9 cellular contexts compared by ENCODE assay signal in the genomic region with DNA sequence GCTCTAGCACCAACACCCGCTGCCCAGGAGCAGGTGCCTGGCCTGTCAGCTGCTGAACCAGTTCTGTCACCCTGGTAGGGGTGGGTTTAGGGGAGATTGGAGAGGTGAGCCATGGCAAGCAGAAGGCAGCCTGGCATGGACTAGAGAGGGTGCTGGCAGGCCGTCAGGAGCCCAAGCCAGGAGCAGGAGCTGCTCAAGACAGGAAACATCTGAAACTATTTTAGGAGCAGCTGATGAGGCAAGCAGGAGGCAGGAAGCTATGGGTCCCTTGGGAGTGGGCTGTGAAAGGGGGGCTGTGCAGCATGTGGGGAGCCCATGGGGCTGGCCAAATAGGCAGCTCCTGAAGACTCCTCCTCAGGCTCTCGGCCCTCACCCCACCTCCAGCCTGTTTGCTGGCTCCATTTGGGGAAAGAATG. TPM values are rescaled to one million over a fixed set of nuclear protein-coding genes. Genes with fewer than 3 reads are reported as not detected.
DNase-seq lines count a peak whose midpoint lies in the region; TF ChIP-seq lines count a peak whose summit lies in the region.
"Had no signal": no experiment of that assay in that cellular context is flagged by ENCODE, and none has a peak within 500 bp of the region (broad histone marks: within the 10 kb centered on the region; RNA-seq: fewer than 3 reads in every experiment).

No MANE protein-coding gene starts in this region.

- no peak overlapping the region for H3K4me3 ChIP-seq in ovary
- H3K4me3 ChIP-seq: A549 had no signal

- no peaks in the 10 kb centered on the region for H3K27me3 ChIP-seq in ovary

- DNase-seq in NCI-H1694 treated with DMSO at 0.1 percent for 48 hours (lab: John Stamatoyannopoulos, UW): peak; percentile 3
- DNase-seq in NCI-H1694 (lab: John Stamatoyannopoulos, UW): no peak
- peak; percentile 58 for DNase-seq in SK-MEL-5 (ENCODE audit: low read depth, low spot score)
- peak; percentile 98 for DNase-seq in fibroblast of peridontal ligament (ENCODE audit: extremely low read depth)
- peak; percentile 74 to 89 (median 84) for DNase-seq in ovary
- no peak for DNase-seq in stimulated activated CD4-positive, alpha-beta T cell treated with anti-CD3 and anti-CD28 coated beads, Interleukin-2, amount 100 ng/mL, for 24 hours
- no peak for DNase-seq in amniotic stem cell (lab: John Stamatoyannopoulos, UW)
- DNase-seq in NCI-H748 treated with DMSO at 0.1 percent for 48 hours (lab: John Stamatoyannopoulos, UW): no peak

- no peak for TF ChIP-seq POLR2A in ovary (IDR thresholded peaks at IDR 0.05)

- peaks cover 11% of the 10 kb centered on the region for H3K4me1 ChIP-seq in ovary (ENCODE audit: insufficient read depth)
- H3K4me1 ChIP-seq: A549 had no signal

- in situ Hi-C loops in SK-MEL-5 (cut with HindIII; ENCODE audit: low pct_unique_long_range_greater_than_20kb, low sequenced_read_pairs): no loop called here

- intact Hi-C loops in ovary (cut with DNase I): loop anchor here in 2 of 4 donors (2.0 to 10.0 kb wide), 2 partner anchors 33 to 99 kb away; a partner anchor contains a TSS

- peak overlapping the region; percentile 74 to 83 for H3K27ac ChIP-seq in ovary
- H3K27ac ChIP-seq: A549 had no signal

- no peak for TF ChIP-seq CTCF in ovary (IDR thresholded peaks at IDR 0.05)

- no peak for TF ChIP-seq EP300 in ovary (IDR thresholded peaks at IDR 0.05)

- no peaks in the 10 kb centered on the region for H3K36me3 ChIP-seq in ovary

- H3K9me3 ChIP-seq in ovary: no peaks in the 10 kb centered on the region
- H3K9me3 ChIP-seq: A549 had no signal

- WGBS in ovary, 3 donors: 39 to 47% (median 42%) methylated on average over 3 of the region's 3 CpGs

RNA-seq across cellular contexts. Expression of a gene that starts 2.3 kb away (rescaled TPM):
- total RNA-seq in SK-MEL-5 (2014; rRNA removed; shearing (Covaris generic)): 3.4 and 6.9 TPM in 2 replicates
- polyA plus RNA-seq in SK-MEL-5 (2015; cell fraction: cytosol; rRNA removed): 2.0 and 4.3 TPM in 2 replicates
- 1.8 and 2.8 TPM in 2 replicates for polyA plus RNA-seq in SK-MEL-5 (2015; cell fraction: nucleus; rRNA removed)
- 1 to 10 TPM; 1.8 to 5.0 (median 3.4) TPM for total RNA-seq in ovary
- polyA plus RNA-seq in ovary: 1 to 10 TPM in 1 of 2 donors, under 1 TPM in 1; 0.25 to 5.5 TPM

RNA-seq across cellular contexts. Expression of a gene that starts 5.7 kb away (rescaled TPM):
- total RNA-seq in SK-MEL-5 (2014; rRNA removed; shearing (Covaris generic)): not detected in 2 replicates
- polyA plus RNA-seq in SK-MEL-5 (2015; cell fraction: cytosol; rRNA removed): not detected in 2 replicates
- polyA plus RNA-seq in SK-MEL-5 (2015; cell fraction: nucleus; rRNA removed): not detected in 2 replicates
- total RNA-seq in ovary: 10 to 100 TPM in 1 of 7 donors, 1 to 10 TPM in 4, not detected in 2; 1.3 to 37.7 (median 3.1) TPM
- polyA plus RNA-seq in ovary: under 1 TPM in 1 of 2 donors, not detected in 1; 0.16 TPM

RNA-seq across cellular contexts. Expression of a gene that starts 8.4 kb away (rescaled TPM):
- 1.8 and 4.1 TPM in 2 replicates for total RNA-seq in SK-MEL-5 (2014; rRNA removed; shearing (Covaris generic))
- 2.0 and 2.1 TPM in 2 replicates for polyA plus RNA-seq in SK-MEL-5 (2015; cell fraction: cytosol; rRNA removed)
- polyA plus RNA-seq in SK-MEL-5 (2015; cell fraction: nucleus; rRNA removed): 31.8 and 47.3 TPM in 2 replicates
- 10 to 100 TPM; 41.6 to 84.9 (median 76.3) TPM for total RNA-seq in ovary
- polyA plus RNA-seq in ovary: 10 to 100 TPM; 29.3 to 58.0 TPM

RNA-seq across cellular contexts. Expression of a gene that starts 19.0 kb away (rescaled TPM):
- 22.8 and 25.6 TPM in 2 replicates for total RNA-seq in SK-MEL-5 (2014; rRNA removed; shearing (Covaris generic))
- polyA plus RNA-seq in SK-MEL-5 (2015; cell fraction: cytosol; rRNA removed): 41.8 and 47.1 TPM in 2 replicates
- 14.5 and 24.8 TPM in 2 replicates for polyA plus RNA-seq in SK-MEL-5 (2015; cell fraction: nucleus; rRNA removed)
- total RNA-seq in ovary: 10 to 100 TPM; 27.9 to 52.4 (median 47.0) TPM
- 10 to 100 TPM; 31.3 to 48.5 TPM for polyA plus RNA-seq in ovary

RNA-seq across cellular contexts. Expression of a gene that starts 51.0 kb away (rescaled TPM):
- 6.1 TPM in 2 replicates for total RNA-seq in SK-MEL-5 (2014; rRNA removed; shearing (Covaris generic))
- polyA plus RNA-seq in SK-MEL-5 (2015; cell fraction: cytosol; rRNA removed): 8.9 and 10.2 TPM in 2 replicates
- polyA plus RNA-seq in SK-MEL-5 (2015; cell fraction: nucleus; rRNA removed): 55.2 and 72.7 TPM in 2 replicates
- 1 to 10 TPM; 1.8 to 4.5 (median 2.9) TPM for total RNA-seq in ovary
- 1 to 10 TPM; 1.9 to 2.8 TPM for polyA plus RNA-seq in ovary

Comparison
In these comparisons a context has a peak if more than half of its experiments do, and no peak if none do; other contexts are left out.
1. DNase-seq: peak in NCI-H1694 treated with DMSO at 0.1 percent for 48 hours (single experiment), SK-MEL-5 (single experiment), fibroblast of peridontal ligament (single experiment) and ovary (5 of 5); none in NCI-H1694 (single experiment), stimulated activated CD4-positive, alpha-beta T cell treated with anti-CD3 and anti-CD28 coated beads, Interleukin-2, amount 100 ng/mL, for 24 hours (0 of 2), amniotic stem cell (single experiment) and NCI-H748 treated with DMSO at 0.1 percent for 48 hours (single experiment).